ENCODE assay signal across 10 cellular contexts in the genomic region with DNA sequence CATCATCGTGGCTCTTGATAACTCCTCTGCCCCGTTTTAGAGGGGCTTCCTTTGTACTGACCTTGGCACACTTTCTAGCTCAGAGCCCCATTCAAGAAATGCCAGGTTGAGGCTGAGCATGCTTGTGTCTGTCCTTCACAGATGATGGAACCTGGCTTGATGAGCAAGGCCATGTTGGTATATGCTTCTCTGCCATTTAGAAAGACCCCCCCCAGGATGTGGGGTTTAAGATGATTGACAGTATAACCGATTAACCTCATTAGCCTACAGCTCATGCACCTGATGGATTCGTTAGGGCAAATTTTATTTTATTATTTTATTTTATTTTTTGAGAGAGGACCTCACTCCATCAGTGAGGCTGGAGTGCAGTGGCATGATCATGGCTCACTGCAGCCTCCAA. TPM values are rescaled to one million over a fixed set of nuclear protein-coding genes. Genes with fewer than 3 reads are reported as not detected.
A peak's percentile ranks its signal among the peaks of the same experiment; 100 is the strongest.
DNase-seq lines count a peak whose midpoint lies in the region; ATAC-seq, FAIRE-seq and TF ChIP-seq lines count a peak whose summit lies in the region.
"Had no signal": no experiment of that assay in that cellular context is flagged by ENCODE, and none has a peak within 500 bp of the region (broad histone marks: within the 10 kb centered on the region; RNA-seq: fewer than 3 reads in every experiment).

No MANE protein-coding gene starts in this region.

- no peaks in the 10 kb centered on the region for H3K9me3 Mint-ChIP-seq in activated naive CD4-positive, alpha-beta T cell treated with anti-CD3 and anti-CD28 coated beads, Interleukin-2, amount 10 ng/mL, durations not matched to agents 7 days and 5 days
- H3K9me3 Mint-ChIP-seq in mesothelial cell of epicardium, result no peaks in the 10 kb centered on the region

- H3K27me3 ChIP-seq in Peyer's patch (no peaks in the 10 kb centered on the region), upper lobe of right lung (no peaks in the 10 kb centered on the region)

- peak overlapping the region; percentile 66 for H3K4me3 Mint-ChIP-seq in activated naive CD4-positive, alpha-beta T cell treated with anti-CD3 and anti-CD28 coated beads, Interleukin-2, amount 10 ng/mL, durations not matched to agents 7 days and 5 days
- H3K4me3 Mint-ChIP-seq in mesothelial cell of epicardium, result no peak overlapping the region

- no peak overlapping the region for H3K9ac ChIP-seq in kidney (ENCODE audit: low read length in 2 of 2)

- H3K27ac ChIP-seq in Peyer's patch, result peak overlapping the region; percentile 68 to 77 (median 76)
- peak overlapping the region; percentile 76 for H3K27ac ChIP-seq in upper lobe of right lung
- H3K27ac ChIP-seq in kidney (ENCODE audit: low read depth in 2 of 2, low read length in 2 of 2), result no peak overlapping the region

- peaks cover 62% of the 10 kb centered on the region for H3K4me1 Mint-ChIP-seq in activated naive CD4-positive, alpha-beta T cell treated with anti-CD3 and anti-CD28 coated beads, Interleukin-2, amount 10 ng/mL, durations not matched to agents 7 days and 5 days
- H3K4me1 Mint-ChIP-seq in mesothelial cell of epicardium, result peaks cover 9% of the 10 kb centered on the region

- H3K27ac Mint-ChIP-seq in activated naive CD4-positive, alpha-beta T cell treated with anti-CD3 and anti-CD28 coated beads, Interleukin-2, amount 10 ng/mL, durations not matched to agents 7 days and 5 days, result peak overlapping the region; percentile 96
- H3K27ac Mint-ChIP-seq in mesothelial cell of epicardium, result no peak overlapping the region

- H3K27me3 Mint-ChIP-seq in activated naive CD4-positive, alpha-beta T cell treated with anti-CD3 and anti-CD28 coated beads, Interleukin-2, amount 10 ng/mL, durations not matched to agents 7 days and 5 days, result no peaks in the 10 kb centered on the region
- H3K27me3 Mint-ChIP-seq in mesothelial cell of epicardium (ENCODE audit: low read depth), result no peaks in the 10 kb centered on the region

- FAIRE-seq in kidney (lab: Jason Lieb, UNC), result no peak
- FAIRE-seq: astrocyte had no signal

- peaks cover 28% of the 10 kb centered on the region for H3K36me3 Mint-ChIP-seq in activated naive CD4-positive, alpha-beta T cell treated with anti-CD3 and anti-CD28 coated beads, Interleukin-2, amount 10 ng/mL, durations not matched to agents 7 days and 5 days
- no peaks in the 10 kb centered on the region for H3K36me3 Mint-ChIP-seq in mesothelial cell of epicardium

- intact Hi-C loops in upper lobe of right lung (cut with DNase I) (no loop called here), kidney (cut with DNase I) (no loop called here)

- H3K4me1 ChIP-seq in Peyer's patch, result peaks cover 0 to 24% (median 14%) of the 10 kb centered on the region in 4 donors
- H3K4me1 ChIP-seq in upper lobe of right lung, result peaks cover 23% of the 10 kb centered on the region
- peaks cover 0 to 8% of the 10 kb centered on the region in 2 donors for H3K4me1 ChIP-seq in kidney (ENCODE audit: control insufficient read depth in 1 of 2, insufficient read depth in 1 of 2, low read depth in 1 of 2, low read length in 2 of 2)

- CTCF ChIA-PET in activated naive CD4-positive, alpha-beta T cell treated with anti-CD3 and anti-CD28 coated beads, Interleukin-2, amount 10 ng/mL, durations not matched to agents 7 days and 5 days (lab: Charles Lee), result interaction anchor here (0.9 to 5.7 kb wide), 9 partner anchors 10 to 248 kb away, joined by 3 to 40 read pairs (median 5); a partner anchor contains a TSS

- TF ChIP-seq CTCF in Peyer's patch (IDR thresholded peaks at IDR 0.05) (no peak), upper lobe of right lung (IDR thresholded peaks at IDR 0.05) (no peak), kidney (IDR thresholded peaks at IDR 0.05; ENCODE audit: borderline replicate concordance, extremely low read depth, insufficient read depth) (no peak), mesothelial cell of epicardium (IDR thresholded peaks at IDR 0.05; ENCODE audit: unreplicated experiment) (no peak)

- H3K36me3 ChIP-seq in Peyer's patch (no peaks in the 10 kb centered on the region), upper lobe of right lung (no peaks in the 10 kb centered on the region), kidney (ENCODE audit: control insufficient read depth in 1 of 2, insufficient read depth in 2 of 2, low read length in 2 of 2) (no peaks in the 10 kb centered on the region)

- no peak for DNase-seq in activated naive CD4-positive, alpha-beta T cell treated with anti-CD3 and anti-CD28 coated beads, Interleukin-2, amount 10 ng/mL, durations not matched to agents 7 days and 5 days
- DNase-seq in activated naive CD4-positive, alpha-beta T cell treated with anti-CD3 and anti-CD28 coated beads, Interleukin-2, amount 50 U/mL, for 16 hours, result no peak
- DNase-seq in Peyer's patch, result peak in 1 of 3 donors; percentile 33
- peak; percentile 21 for DNase-seq in islet precursor cell
- DNase-seq in upper lobe of right lung, result no peak
- DNase-seq in midbrain (lab: John Stamatoyannopoulos, UW), result no peak
- no peak for DNase-seq in kidney
- no peak for DNase-seq in mesothelial cell of epicardium (ENCODE audit: low spot score in 2 of 2, unreplicated experiment in 2 of 2)
- DNase-seq: NCI-H748 treated with DMSO at 0.1 percent for 48 hours had no signal

- no peak for ATAC-seq in upper lobe of right lung

- no peak for TF ChIP-seq POLR2A in Peyer's patch (IDR thresholded peaks at IDR 0.05)

- H3K9me3 ChIP-seq in Peyer's patch (no peaks in the 10 kb centered on the region), upper lobe of right lung (no peaks in the 10 kb centered on the region), kidney (ENCODE audit: control insufficient read depth in 1 of 2, low read length in 2 of 2) (no peaks in the 10 kb centered on the region)

- H3K4me3 ChIP-seq in Peyer's patch, result peak overlapping the region in 1 of 4 donors; percentile 19
- H3K4me3 ChIP-seq in upper lobe of right lung, result peak overlapping the region; percentile 10
- no peak overlapping the region for H3K4me3 ChIP-seq in kidney (ENCODE audit: low read length in 2 of 2)

RNA-seq across cellular contexts. Expression of a gene that starts 21.0 kb away (rescaled TPM):
- total RNA-seq in Peyer's patch, result 10 to 100 TPM in 1 of 4 donors, 1 to 10 TPM in 2, not detected in 1; 3.1 to 28.1 (median 5.9) TPM
- total RNA-seq in upper lobe of right lung, result 4.9 TPM
- 3.7 TPM for total RNA-seq in kidney
- 1.6 TPM for polyA plus RNA-seq in kidney (ENCODE audit: insufficient read depth, low read depth, low replicate concordance)
- 1.4 to 1.8 TPM (median 1.6 TPM) in 3 replicates for total RNA-seq in mesothelial cell of epicardium
- total RNA-seq: astrocyte had no signal

RNA-seq across cellular contexts. Expression of a gene that starts 35.2 kb away (rescaled TPM):
- total RNA-seq in Peyer's patch (100 to 1,000 TPM in 2 of 4 donors, 10 to 100 TPM in 2; 14.9 to 130 (median 98.8) TPM), upper lobe of right lung (28.6 TPM), kidney (17.0 TPM), mesothelial cell of epicardium (1.8 to 3.0 TPM (median 2.1 TPM) in 3 replicates)
- 7.1 TPM for polyA plus RNA-seq in kidney (ENCODE audit: insufficient read depth, low read depth, low replicate concordance)

Comparison
In these comparisons a context has a peak if more than half of its experiments do, and no peak if none do; other contexts are left out.
1. H3K27ac ChIP-seq: peak in Peyer's patch (4 of 4) and upper lobe of right lung (single experiment); none in kidney (0 of 2).